Comparison of ENCODE assay signal across 1 cellular context in genomic region chr4:52837716-52838558, GRCh38.
TF ChIP-seq lines count a peak whose summit lies in the region.

No MANE protein-coding gene starts in this region.

TF ChIP-seq in GM23338, 12 proteins besides CTCF, POLR2A, EP300 and RAD21 (continued from another document):
- TF ChIP-seq REST (IDR thresholded peaks at IDR 0.05; ENCODE audit: unreplicated experiment) (no peak), JUNB (IDR thresholded peaks at IDR 0.05; ENCODE audit: unreplicated experiment) (no peak), STAT1 (IDR thresholded peaks at IDR 0.05; ENCODE audit: unreplicated experiment) (no peak), ZNF462 (CRISPR knock-in tag; IDR thresholded peaks at IDR 0.05) (no peak)
TF ChIP-seq in GM23338: peak in this region for 0.
